Comparison of ENCODE assay signal across 9 cellular contexts in the genomic region with DNA sequence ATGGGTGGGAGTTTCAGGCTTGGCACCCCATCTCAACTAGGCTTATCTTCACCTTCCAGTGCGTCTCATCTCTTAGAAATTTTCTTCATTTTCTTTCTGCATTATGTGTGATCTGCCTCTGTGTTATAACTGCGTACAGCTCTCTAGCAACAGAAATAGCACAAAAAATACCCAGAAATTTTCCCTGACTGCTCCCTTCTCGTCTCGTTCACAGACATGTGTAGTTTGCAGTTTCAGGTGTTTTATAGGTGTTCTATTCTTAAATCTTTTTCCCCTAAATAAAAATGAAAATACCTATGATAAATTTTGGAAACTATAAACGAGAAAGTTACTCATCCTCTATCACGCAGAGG.
A peak's percentile ranks its signal among the peaks of the same experiment; 100 is the strongest.
DNase-seq lines count a peak whose midpoint lies in the region; ATAC-seq lines count a peak whose summit lies in the region.
"Had no signal": no experiment of that assay in that cellular context is flagged by ENCODE, and none has a peak within 500 bp of the region (broad histone marks: within the 10 kb centered on the region; RNA-seq: fewer than 3 reads in every experiment).

No MANE protein-coding gene starts in this region.

- H3K27ac ChIP-seq in BLaER1 treated with 17β-estradiol and CSF1 and Interleukin-3, amounts not matched to agents 10 nM and 100 nM = peak overlapping the region in 10 of 11 experiments; percentile 39 to 77 (median 62); a peak in 19 of 22 replicates

- peak overlapping the region; percentile 36 to 72 (median 59); a peak in 18 of 22 replicates for H3K9ac ChIP-seq in BLaER1 treated with 17β-estradiol and CSF1 and Interleukin-3, amounts not matched to agents 10 nM and 100 nM

- peaks cover 8% of the 10 kb centered on the region for H3K36me3 Mint-ChIP-seq in activated naive CD8-positive, alpha-beta T cell treated with anti-CD3 and anti-CD28 coated beads, Interleukin-2, amount 50 U/mL, for 24 hours (ENCODE audit: low read depth)

- ATAC-seq in GM19328 (IDR thresholded peaks at IDR 0.05; ENCODE audit: unreplicated experiment) (peak; percentile 27), HG03066 (IDR thresholded peaks at IDR 0.05; ENCODE audit: low read depth, unreplicated experiment) (peak; percentile 14)
- no peak for ATAC-seq in activated naive CD8-positive, alpha-beta T cell treated with anti-CD3 and anti-CD28 coated beads, Interleukin-2, amount 50 U/mL, for 24 hours

- peaks cover 75 to 99% (median 95%) of the 10 kb centered on the region in 11 experiments for H4K20me1 ChIP-seq in BLaER1 treated with 17β-estradiol and CSF1 and Interleukin-3, amounts not matched to agents 10 nM and 100 nM

- no peaks in the 10 kb centered on the region for H3K27me3 Mint-ChIP-seq in activated naive CD8-positive, alpha-beta T cell treated with anti-CD3 and anti-CD28 coated beads, Interleukin-2, amount 50 U/mL, for 24 hours

- peak overlapping the region; percentile 20 to 59 (median 45); a peak in 13 of 20 replicates for H3K4me3 ChIP-seq in BLaER1 treated with 17β-estradiol and CSF1 and Interleukin-3, amounts not matched to agents 10 nM and 100 nM

- H3K9me3 ChIP-seq in BLaER1 treated with 17β-estradiol and CSF1 and Interleukin-3, amounts not matched to agents 10 nM and 100 nM (replicated peaks in 1 of 11) = peaks cover 0 to 6% (median 5%) of the 10 kb centered on the region in 11 experiments; a peak in 16 of 22 replicates

- no peak for DNase-seq in activated naive CD8-positive, alpha-beta T cell treated with anti-CD3 and anti-CD28 coated beads, Interleukin-2, amount 50 U/mL, for 24 hours
- DNase-seq in stimulated activated CD4-positive, alpha-beta T cell treated with anti-CD3 and anti-CD28 coated beads, Interleukin-4, amount 100 ng/mL, for 4 hours = no peak
- DNase-seq in NCI-H510A treated with DMSO at 0.1 percent for 48 hours (lab: John Stamatoyannopoulos, UW) (no peak), SHP77 treated with DMSO at 0.1 percent for 48 hours (lab: John Stamatoyannopoulos, UW) (no peak), NCI-H774 (lab: John Stamatoyannopoulos, UW) (no peak)
- DNase-seq: NCI-H1417 treated with DMSO at 0.1 percent for 48 hours had no signal

- peak overlapping the region; percentile 92 for H3K27ac Mint-ChIP-seq in activated naive CD8-positive, alpha-beta T cell treated with anti-CD3 and anti-CD28 coated beads, Interleukin-2, amount 50 U/mL, for 24 hours

- peaks cover 0 to 10% (median 4%) of the 10 kb centered on the region in 11 experiments; a peak in 10 of 22 replicates for H3K36me3 ChIP-seq in BLaER1 treated with 17β-estradiol and CSF1 and Interleukin-3, amounts not matched to agents 10 nM and 100 nM

- H3K9me3 Mint-ChIP-seq in activated naive CD8-positive, alpha-beta T cell treated with anti-CD3 and anti-CD28 coated beads, Interleukin-2, amount 50 U/mL, for 24 hours = no peaks in the 10 kb centered on the region

- peaks cover 82 to 100% (median 91%) of the 10 kb centered on the region in 10 experiments for H3K4me1 ChIP-seq in BLaER1 treated with 17β-estradiol and CSF1 and Interleukin-3, amounts not matched to agents 10 nM and 100 nM

- peak overlapping the region; percentile 87 to 97 (median 95) for H3K4me2 ChIP-seq in BLaER1 treated with 17β-estradiol and CSF1 and Interleukin-3, amounts not matched to agents 10 nM and 100 nM

- peak overlapping the region; percentile 82 for H3K4me3 Mint-ChIP-seq in activated naive CD8-positive, alpha-beta T cell treated with anti-CD3 and anti-CD28 coated beads, Interleukin-2, amount 50 U/mL, for 24 hours

- peaks cover 89% of the 10 kb centered on the region for H3K4me1 Mint-ChIP-seq in activated naive CD8-positive, alpha-beta T cell treated with anti-CD3 and anti-CD28 coated beads, Interleukin-2, amount 50 U/mL, for 24 hours

- H3K27me3 ChIP-seq in BLaER1 treated with 17β-estradiol and CSF1 and Interleukin-3, amounts not matched to agents 10 nM and 100 nM = no peaks in the 10 kb centered on the region
